1 cellular context compared by ENCODE assay signal in genomic region chr2:27370026-27370815, GRCh38.
TF ChIP-seq lines count a peak whose summit lies in the region.

TSS of gene EIF2B4 (minus strand) at chr2:27370338. CDS start at chr2:27370314, 24 bp downstream.
TSS of gene SNX17 (plus strand) at chr2:27370616. CDS start at chr2:27370744, 128 bp downstream.

TF ChIP-seq in GM12878, 131 proteins besides CTCF, POLR2A, EP300 and RAD21 (continued from another document):
- TF ChIP-seq CUX1 (IDR thresholded peaks at IDR 0.05; ENCODE audit: insufficient replicate concordance, low read depth, low read length) (no peak), LARP7 (IDR thresholded peaks at IDR 0.05) (peak; percentile 92), ZBTB11 (CRISPR knock-in tag; IDR thresholded peaks at IDR 0.05) (no peak), ESRRA (IDR thresholded peaks at IDR 0.05; ENCODE audit: low read length) (no peak), RBBP5 (conservative IDR thresholded peaks at IDR 0.05) (0 out of 2 replicates have a peak, but pooled peaks have one; percentile 62), YBX1 (IDR thresholded peaks at IDR 0.05) (no peak), HSF1 (IDR thresholded peaks at IDR 0.05; ENCODE audit: low read depth, low read length) (no peak), BRCA1 (IDR thresholded peaks at IDR 0.05; ENCODE audit: low read depth, low read length) (no peak)
